Comparison of ENCODE assay signal across 1 cellular context in genomic region chr11:59753650-59754493, GRCh38.
TF ChIP-seq lines count a peak whose summit lies in the region.

No MANE protein-coding gene starts in this region.

TF ChIP-seq in GM23338, 12 proteins besides CTCF, POLR2A, EP300 and RAD21 (continued from another document):
- TF ChIP-seq, protein P1, sequence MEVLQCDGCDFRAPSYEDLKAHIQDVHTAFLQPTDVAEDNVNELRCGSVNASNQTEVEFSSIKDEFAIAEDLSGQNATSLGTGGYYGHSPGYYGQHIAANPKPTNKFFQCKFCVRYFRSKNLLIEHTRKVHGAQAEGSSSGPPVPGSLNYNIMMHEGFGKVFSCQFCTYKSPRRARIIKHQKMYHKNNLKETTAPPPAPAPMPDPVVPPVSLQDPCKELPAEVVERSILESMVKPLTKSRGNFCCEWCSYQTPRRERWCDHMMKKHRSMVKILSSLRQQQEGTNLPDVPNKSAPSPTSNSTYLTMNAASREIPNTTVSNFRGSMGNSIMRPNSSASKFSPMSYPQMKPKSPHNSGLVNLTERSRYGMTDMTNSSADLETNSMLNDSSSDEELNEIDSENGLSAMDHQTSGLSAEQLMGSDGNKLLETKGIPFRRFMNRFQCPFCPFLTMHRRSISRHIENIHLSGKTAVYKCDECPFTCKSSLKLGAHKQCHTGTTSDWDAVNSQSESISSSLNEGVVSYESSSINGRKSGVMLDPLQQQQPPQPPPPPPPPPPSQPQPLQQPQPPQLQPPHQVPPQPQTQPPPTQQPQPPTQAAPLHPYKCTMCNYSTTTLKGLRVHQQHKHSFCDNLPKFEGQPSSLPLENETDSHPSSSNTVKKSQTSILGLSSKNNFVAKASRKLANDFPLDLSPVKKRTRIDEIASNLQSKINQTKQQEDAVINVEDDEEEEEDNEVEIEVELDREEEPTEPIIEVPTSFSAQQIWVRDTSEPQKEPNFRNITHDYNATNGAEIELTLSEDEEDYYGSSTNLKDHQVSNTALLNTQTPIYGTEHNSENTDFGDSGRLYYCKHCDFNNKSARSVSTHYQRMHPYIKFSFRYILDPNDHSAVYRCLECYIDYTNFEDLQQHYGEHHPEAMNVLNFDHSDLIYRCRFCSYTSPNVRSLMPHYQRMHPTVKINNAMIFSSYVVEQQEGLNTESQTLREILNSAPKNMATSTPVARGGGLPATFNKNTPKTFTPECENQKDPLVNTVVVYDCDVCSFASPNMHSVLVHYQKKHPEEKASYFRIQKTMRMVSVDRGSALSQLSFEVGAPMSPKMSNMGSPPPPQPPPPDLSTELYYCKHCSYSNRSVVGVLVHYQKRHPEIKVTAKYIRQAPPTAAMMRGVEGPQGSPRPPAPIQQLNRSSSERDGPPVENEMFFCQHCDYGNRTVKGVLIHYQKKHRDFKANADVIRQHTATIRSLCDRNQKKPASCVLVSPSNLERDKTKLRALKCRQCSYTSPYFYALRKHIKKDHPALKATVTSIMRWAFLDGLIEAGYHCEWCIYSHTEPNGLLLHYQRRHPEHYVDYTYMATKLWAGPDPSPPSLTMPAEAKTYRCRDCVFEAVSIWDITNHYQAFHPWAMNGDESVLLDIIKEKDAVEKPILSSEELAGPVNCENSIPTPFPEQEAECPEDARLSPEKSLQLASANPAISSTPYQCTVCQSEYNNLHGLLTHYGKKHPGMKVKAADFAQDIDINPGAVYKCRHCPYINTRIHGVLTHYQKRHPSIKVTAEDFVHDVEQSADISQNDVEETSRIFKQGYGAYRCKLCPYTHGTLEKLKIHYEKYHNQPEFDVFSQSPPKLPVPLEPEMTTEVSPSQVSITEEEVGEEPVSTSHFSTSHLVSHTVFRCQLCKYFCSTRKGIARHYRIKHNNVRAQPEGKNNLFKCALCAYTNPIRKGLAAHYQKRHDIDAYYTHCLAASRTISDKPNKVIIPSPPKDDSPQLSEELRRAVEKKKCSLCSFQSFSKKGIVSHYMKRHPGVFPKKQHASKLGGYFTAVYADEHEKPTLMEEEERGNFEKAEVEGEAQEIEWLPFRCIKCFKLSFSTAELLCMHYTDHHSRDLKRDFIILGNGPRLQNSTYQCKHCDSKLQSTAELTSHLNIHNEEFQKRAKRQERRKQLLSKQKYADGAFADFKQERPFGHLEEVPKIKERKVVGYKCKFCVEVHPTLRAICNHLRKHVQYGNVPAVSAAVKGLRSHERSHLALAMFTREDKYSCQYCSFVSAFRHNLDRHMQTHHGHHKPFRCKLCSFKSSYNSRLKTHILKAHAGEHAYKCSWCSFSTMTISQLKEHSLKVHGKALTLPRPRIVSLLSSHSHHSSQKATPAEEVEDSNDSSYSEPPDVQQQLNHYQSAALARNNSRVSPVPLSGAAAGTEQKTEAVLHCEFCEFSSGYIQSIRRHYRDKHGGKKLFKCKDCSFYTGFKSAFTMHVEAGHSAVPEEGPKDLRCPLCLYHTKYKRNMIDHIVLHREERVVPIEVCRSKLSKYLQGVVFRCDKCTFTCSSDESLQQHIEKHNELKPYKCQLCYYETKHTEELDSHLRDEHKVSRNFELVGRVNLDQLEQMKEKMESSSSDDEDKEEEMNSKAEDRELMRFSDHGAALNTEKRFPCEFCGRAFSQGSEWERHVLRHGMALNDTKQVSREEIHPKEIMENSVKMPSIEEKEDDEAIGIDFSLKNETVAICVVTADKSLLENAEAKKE (CRISPR knock-in tag; IDR thresholded peaks at IDR 0.05) = no peak
- TF ChIP-seq ZNF114 (CRISPR knock-in tag; IDR thresholded peaks at IDR 0.05) (no peak), ZNF331 (CRISPR knock-in tag; IDR thresholded peaks at IDR 0.05; ENCODE audit: low read depth) (no peak), EZH2phosphoT487 (IDR thresholded peaks at IDR 0.05; ENCODE audit: unreplicated experiment) (no peak), NANOG (IDR thresholded peaks at IDR 0.05; ENCODE audit: borderline replicate concordance) (no peak), EZH2 (IDR thresholded peaks at IDR 0.05; ENCODE audit: low read depth, unreplicated experiment) (no peak)
- TF ChIP-seq, protein P2, sequence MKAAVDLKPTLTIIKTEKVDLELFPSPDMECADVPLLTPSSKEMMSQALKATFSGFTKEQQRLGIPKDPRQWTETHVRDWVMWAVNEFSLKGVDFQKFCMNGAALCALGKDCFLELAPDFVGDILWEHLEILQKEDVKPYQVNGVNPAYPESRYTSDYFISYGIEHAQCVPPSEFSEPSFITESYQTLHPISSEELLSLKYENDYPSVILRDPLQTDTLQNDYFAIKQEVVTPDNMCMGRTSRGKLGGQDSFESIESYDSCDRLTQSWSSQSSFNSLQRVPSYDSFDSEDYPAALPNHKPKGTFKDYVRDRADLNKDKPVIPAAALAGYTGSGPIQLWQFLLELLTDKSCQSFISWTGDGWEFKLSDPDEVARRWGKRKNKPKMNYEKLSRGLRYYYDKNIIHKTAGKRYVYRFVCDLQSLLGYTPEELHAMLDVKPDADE (IDR thresholded peaks at IDR 0.05) = no peak
